In the genomic region with DNA sequence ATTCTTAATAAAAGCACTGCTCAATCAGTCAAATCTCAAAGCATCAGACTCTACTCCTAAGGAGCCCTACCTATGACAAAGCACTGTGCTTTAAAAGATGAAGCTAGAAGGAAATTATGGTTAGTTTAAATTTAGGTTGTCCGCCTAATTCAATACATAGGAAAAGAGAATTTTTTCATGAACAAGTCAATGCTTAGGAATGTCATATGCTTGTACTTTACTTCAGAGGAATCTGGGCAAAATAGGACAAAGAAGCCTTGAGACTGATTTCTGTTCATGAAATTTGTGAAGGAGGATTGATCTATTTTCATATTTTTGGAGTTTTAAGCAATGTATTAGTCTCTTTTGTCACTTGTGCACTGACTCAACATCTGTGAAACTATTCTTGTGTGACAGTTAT, we compare ENCODE assay signal across 16 cellular contexts.
"Had no signal": no experiment of that assay in that cellular context is flagged by ENCODE, and none has a peak within 500 bp of the region (broad histone marks: within the 10 kb centered on the region; RNA-seq: fewer than 3 reads in every experiment).

No MANE protein-coding gene starts in this region.

- DNase-seq: activated CD4-positive, alpha-beta memory T cell treated with anti-CD3 and anti-CD28 coated beads for 36 hours; activated gamma-delta T cell; activated naive CD8-positive, alpha-beta T cell treated with anti-CD3 and anti-CD28 coated beads for 36 hours; activated T-cell treated with anti-CD3 and anti-CD28 coated beads, Interleukin-2, amount 50 U/mL, for 48 hours; kidney; left ventricle myocardium superior; mesendoderm; psoas muscle; stimulated activated naive CD4-positive, alpha-beta T cell treated with Interleukin-2 at 50 U/mL for 16 hours; T-cell; T1000 had no signal

- H3K4me1 ChIP-seq: ascending aorta, gastroesophageal sphincter, psoas muscle had no signal

- H3K27me3 ChIP-seq: ascending aorta, gastroesophageal sphincter had no signal

- H3K4me3 ChIP-seq: ascending aorta, gastroesophageal sphincter, psoas muscle had no signal

- ATAC-seq: esophagus mucosa, gastroesophageal sphincter, left ventricle myocardium superior, psoas muscle, sciatic nerve, T-cell had no signal

- H3K9me3 ChIP-seq: ascending aorta, gastroesophageal sphincter, psoas muscle had no signal

- H3K36me3 ChIP-seq: ascending aorta, gastroesophageal sphincter had no signal

- H3K27ac ChIP-seq: ascending aorta, gastroesophageal sphincter, psoas muscle, VCaP had no signal
